Comparison of ENCODE assay signal across 27 cellular contexts in the genomic region with DNA sequence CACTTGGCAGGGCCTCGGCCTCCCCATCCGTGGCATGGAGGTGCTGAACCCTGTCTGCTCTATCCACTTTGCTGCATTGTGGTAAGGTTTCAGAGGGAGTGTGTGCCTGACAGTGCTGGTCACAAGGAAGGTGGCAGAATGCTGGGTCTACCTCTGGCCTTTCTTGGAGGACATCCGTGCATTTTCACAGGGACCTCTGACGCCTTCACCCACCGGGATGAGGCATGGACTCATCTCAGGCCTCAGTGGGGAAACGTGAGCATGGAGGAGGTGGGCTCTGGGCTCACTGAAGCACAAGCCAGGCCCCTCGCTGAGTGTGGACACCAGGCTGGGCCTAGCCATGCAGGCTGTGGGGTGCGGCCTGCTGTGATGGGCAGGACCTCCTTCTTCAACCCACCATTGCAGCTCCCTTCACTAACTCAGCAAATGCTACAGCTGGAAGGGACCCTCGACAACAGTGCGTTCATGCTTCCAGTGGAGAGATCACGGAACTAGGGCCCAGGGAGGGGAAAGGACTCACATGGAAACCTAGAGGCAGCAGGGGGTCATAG. TPM values are rescaled to one million over a fixed set of nuclear protein-coding genes. Genes with fewer than 3 reads are reported as not detected.
"Had no signal": no experiment of that assay in that cellular context is flagged by ENCODE, and none has a peak within 500 bp of the region (broad histone marks: within the 10 kb centered on the region; RNA-seq: fewer than 3 reads in every experiment).

No MANE protein-coding gene starts in this region.

- H3K27me3 ChIP-seq: body of pancreas, esophagus squamous epithelium, right lobe of liver, upper lobe of right lung had no signal

- ATAC-seq: body of pancreas, psoas muscle, right lobe of liver, upper lobe of right lung had no signal

- H3K4me2 ChIP-seq: smooth muscle cell had no signal

- H3K9me3 ChIP-seq: body of pancreas, esophagus squamous epithelium, psoas muscle, right lobe of liver, upper lobe of right lung had no signal

- H3K36me3 Mint-ChIP-seq: activated naive CD8-positive, alpha-beta T cell had no signal

- H3K4me3 ChIP-seq: body of pancreas, coronary artery, esophagus squamous epithelium, psoas muscle, right lobe of liver, smooth muscle cell, upper lobe of right lung had no signal

- H3K27ac Mint-ChIP-seq: activated B cell treated with CpG ODN at 0.5 μM for 24 hours; activated CD4-positive, alpha-beta T cell treated with anti-CD3 and anti-CD28 coated beads, Interleukin-2, amount 10 ng/mL, durations not matched to agents 7 days and 5 days; activated naive CD8-positive, alpha-beta T cell; activated T-cell treated with anti-CD3 and anti-CD28 coated beads, Interleukin-2, amount 50 U/mL, for 24 hours; nephron progenitor cell; stimulated activated naive CD8-positive, alpha-beta T cell treated with anti-CD3 and anti-CD28 coated beads, Interleukin-15, Interleukin-2, amounts not matched to agents 100 ng/mL and 50 ng/mL, for 24 hours had no signal

- DNase-seq: activated B cell treated with CpG ODN at 0.5 μM for 24 hours; activated CD4-positive, alpha-beta T cell treated with anti-CD3 and anti-CD28 coated beads, Interleukin-2, amount 10 ng/mL, durations not matched to agents 7 days and 5 days; activated T-cell treated with anti-CD3 and anti-CD28 coated beads, Interleukin-2, amount 50 U/mL, for 24 hours; amygdala; body of pancreas; central memory CD4-positive, alpha-beta T cell; effector CD4-positive, alpha-beta T cell; esophagus squamous epithelium; hippocampal formation; kidney glomerular epithelial cell; mesendoderm; nephron progenitor cell; psoas muscle; right lobe of liver; SW 1271; upper lobe of right lung had no signal

- H3K4me1 Mint-ChIP-seq: activated B cell treated with CpG ODN at 0.5 μM for 24 hours; activated CD4-positive, alpha-beta T cell treated with anti-CD3 and anti-CD28 coated beads, Interleukin-2, amount 10 ng/mL, durations not matched to agents 7 days and 5 days had no signal

- H3K4me1 ChIP-seq: body of pancreas, psoas muscle, right lobe of liver, upper lobe of right lung had no signal

- H3K4me3 Mint-ChIP-seq: activated B cell treated with CpG ODN at 0.5 μM for 24 hours; activated CD4-positive, alpha-beta T cell treated with anti-CD3 and anti-CD28 coated beads, Interleukin-2, amount 10 ng/mL, durations not matched to agents 7 days and 5 days; activated naive CD8-positive, alpha-beta T cell; activated T-cell treated with anti-CD3 and anti-CD28 coated beads, Interleukin-2, amount 50 U/mL, for 24 hours; nephron progenitor cell; stimulated activated naive CD8-positive, alpha-beta T cell treated with anti-CD3 and anti-CD28 coated beads, Interleukin-15, Interleukin-2, amounts not matched to agents 100 ng/mL and 50 ng/mL, for 24 hours had no signal

- H3K27ac ChIP-seq: body of pancreas, coronary artery, esophagus squamous epithelium, psoas muscle, right lobe of liver, upper lobe of right lung had no signal

- H3K36me3 ChIP-seq: esophagus squamous epithelium, right lobe of liver, upper lobe of right lung had no signal

- H3K9me3 Mint-ChIP-seq: activated B cell treated with CpG ODN at 0.5 μM for 24 hours; activated CD4-positive, alpha-beta T cell treated with anti-CD3 and anti-CD28 coated beads, Interleukin-2, amount 10 ng/mL, durations not matched to agents 7 days and 5 days; activated T-cell treated with anti-CD3 and anti-CD28 coated beads, Interleukin-2, amount 50 U/mL, for 24 hours; nephron progenitor cell; stimulated activated naive CD8-positive, alpha-beta T cell treated with anti-CD3 and anti-CD28 coated beads, Interleukin-15, Interleukin-2, amounts not matched to agents 100 ng/mL and 50 ng/mL, for 24 hours had no signal

- H3K27me3 Mint-ChIP-seq: activated B cell treated with CpG ODN at 0.5 μM for 24 hours; activated CD4-positive, alpha-beta T cell treated with anti-CD3 and anti-CD28 coated beads, Interleukin-2, amount 10 ng/mL, durations not matched to agents 7 days and 5 days; activated naive CD8-positive, alpha-beta T cell; activated T-cell treated with anti-CD3 and anti-CD28 coated beads, Interleukin-2, amount 50 U/mL, for 24 hours; stimulated activated naive CD8-positive, alpha-beta T cell treated with anti-CD3 and anti-CD28 coated beads, Interleukin-15, Interleukin-2, amounts not matched to agents 100 ng/mL and 50 ng/mL, for 24 hours had no signal

RNA-seq across cellular contexts. Expression of gene TBATA, which starts 8.6 kb away (rescaled TPM):
- total RNA-seq: activated B cell treated with CpG ODN at 0.5 μM for 24 hours; activated CD4-positive, alpha-beta T cell treated with anti-CD3 and anti-CD28 coated beads, Interleukin-2, amount 10 ng/mL, durations not matched to agents 7 days and 5 days; body of pancreas; endothelial cell of umbilical vein; esophagus squamous epithelium; fibroblast of villous mesenchyme; glomerular endothelial cell; liver; omental fat pad; psoas muscle; right lobe of liver; smooth muscle cell; T-helper 2 cell treated with Interferon-gamma antibody and Interleukin-4, amounts not matched to agents 100 ng/mL and 5 ng/mL, for 36 hours; temporal lobe; upper lobe of right lung had no signal
- polyA plus RNA-seq: endothelial cell of umbilical vein, liver, psoas muscle, smooth muscle cell had no signal
